Comparison of ENCODE assay signal across 21 cellular contexts in the genomic region with DNA sequence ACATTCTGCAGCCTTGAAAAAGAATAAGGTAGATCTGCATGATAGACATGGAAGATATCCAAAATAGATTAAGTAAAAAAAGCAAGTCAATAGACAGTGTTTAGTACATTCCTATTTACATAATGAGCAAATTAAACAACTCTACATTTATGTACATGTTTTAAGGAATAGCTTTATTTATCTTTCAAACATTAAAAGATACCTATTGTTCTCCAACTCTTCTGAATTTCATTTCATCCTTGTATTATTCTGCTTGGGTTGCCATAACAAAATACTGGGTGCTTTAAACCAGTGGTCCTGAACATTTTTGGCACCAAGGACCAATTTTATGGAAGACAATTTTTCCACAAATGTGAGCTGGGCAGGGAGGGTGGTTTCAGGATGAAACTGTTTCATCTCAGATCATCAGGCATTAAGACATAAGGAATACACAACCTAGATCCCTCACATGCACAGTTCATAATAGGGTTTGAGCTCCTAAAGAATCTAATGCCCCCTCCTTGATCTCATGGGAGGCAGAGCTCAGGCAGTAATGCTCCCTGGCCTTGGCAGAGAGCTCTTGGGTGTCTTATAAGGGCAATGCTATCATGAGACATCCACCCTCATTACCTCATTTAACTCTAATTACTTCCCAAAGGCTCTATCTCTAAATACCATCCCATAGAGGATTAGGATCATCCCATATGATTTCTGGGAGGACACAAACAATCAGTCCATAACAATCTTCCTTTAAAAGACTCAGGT.
"Had no signal": no experiment of that assay in that cellular context is flagged by ENCODE, and none has a peak within 500 bp of the region (broad histone marks: within the 10 kb centered on the region; RNA-seq: fewer than 3 reads in every experiment).

No MANE protein-coding gene starts in this region.

- H3K4me2 ChIP-seq: neural progenitor cell had no signal

- H2AFZ ChIP-seq: neural progenitor cell had no signal

- H3K4me3 ChIP-seq: coronary artery, dorsolateral prefrontal cortex, lung, neural progenitor cell, ovary, right atrium auricular region, stomach, thoracic aorta, transverse colon had no signal

- H3K27ac ChIP-seq: coronary artery, dorsolateral prefrontal cortex, neural progenitor cell, ovary, right atrium auricular region, stomach, thoracic aorta, transverse colon had no signal

- H3K36me3 Mint-ChIP-seq: immature natural killer cell; natural killer cell treated with Interleukin-12 subunit alpha and Interleukin-12 subunit beta and Interleukin-15 and Interleukin-18, amount 100 ng/mL, for 72 hours; neural progenitor cell had no signal

- H3K27ac Mint-ChIP-seq: immature natural killer cell; natural killer cell treated with Interleukin-12 subunit alpha and Interleukin-12 subunit beta and Interleukin-15 and Interleukin-18, amount 100 ng/mL, for 72 hours; neural progenitor cell had no signal

- H3K9me3 ChIP-seq: ovary, right atrium auricular region, stomach, thoracic aorta, transverse colon had no signal

- H3K9ac ChIP-seq: neural progenitor cell had no signal

- H3K27me3 ChIP-seq: dorsolateral prefrontal cortex, neural progenitor cell, ovary, right atrium auricular region, stomach, transverse colon had no signal

- H3K9me3 Mint-ChIP-seq: natural killer cell treated with Interleukin-12 subunit alpha and Interleukin-12 subunit beta and Interleukin-15 and Interleukin-18, amount 100 ng/mL, for 72 hours; neural progenitor cell had no signal

- DNase-seq: dorsolateral prefrontal cortex; effector CD8-positive, alpha-beta T cell; immature natural killer cell; kidney; left colon; left ventricle myocardium superior; midbrain; nucleus accumbens; ovary; small intestine; stimulated activated CD4-positive, alpha-beta T cell treated with anti-CD3 and anti-CD28 coated beads, Interleukin-12 subunit alpha, Interleukin-12 subunit beta, amount 100 ng/mL, for 4 hours; stimulated activated naive CD4-positive, alpha-beta T cell; stomach; substantia nigra; transverse colon had no signal

- H3K4me3 Mint-ChIP-seq: immature natural killer cell; natural killer cell treated with Interleukin-12 subunit alpha and Interleukin-12 subunit beta and Interleukin-15 and Interleukin-18, amount 100 ng/mL, for 72 hours; neural progenitor cell had no signal

- H3K4me1 ChIP-seq: right atrium auricular region, stomach, transverse colon had no signal

- H3K4me1 Mint-ChIP-seq: immature natural killer cell, neural progenitor cell had no signal

- H3K36me3 ChIP-seq: neural progenitor cell, ovary, right atrium auricular region, stomach, thoracic aorta, transverse colon had no signal
